10 cellular contexts compared by ENCODE assay signal in the genomic region with DNA sequence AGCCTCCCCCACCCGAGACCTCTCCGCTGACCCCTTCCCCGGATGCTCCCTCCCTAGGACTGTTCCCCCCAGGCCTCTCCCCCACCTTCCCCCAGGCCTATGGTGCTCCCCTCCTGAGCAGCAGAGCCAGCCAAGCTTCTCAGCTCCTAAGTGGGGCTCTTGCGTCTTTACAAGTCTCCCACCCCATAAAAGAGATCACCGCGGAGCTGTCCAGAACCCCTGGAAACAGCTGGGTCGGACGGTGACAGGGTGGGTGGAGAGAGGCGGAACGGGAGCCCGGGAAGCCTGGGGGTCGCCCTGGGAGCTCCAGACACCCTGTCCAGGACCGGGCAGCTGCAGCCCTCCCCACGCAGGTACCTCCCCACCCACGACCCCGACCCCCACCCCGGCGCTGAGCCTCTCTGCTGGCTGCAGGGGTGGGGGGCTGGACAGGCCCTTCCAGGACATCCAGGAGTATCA.
A peak's percentile ranks its signal among the peaks of the same experiment; 100 is the strongest.
DNase-seq lines count a peak whose midpoint lies in the region; ATAC-seq and TF ChIP-seq lines count a peak whose summit lies in the region.
"Had no signal": no experiment of that assay in that cellular context is flagged by ENCODE, and none has a peak within 500 bp of the region (broad histone marks: within the 10 kb centered on the region; RNA-seq: fewer than 3 reads in every experiment).

No MANE protein-coding gene starts in this region.

- H3K4me3 Mint-ChIP-seq in activated T-cell treated with anti-CD3 and anti-CD28 coated beads, Interleukin-2, amount 50 U/mL, for 4 hours = no peak overlapping the region
- no peak overlapping the region for H3K4me3 Mint-ChIP-seq in glutamatergic neuron (ENCODE audit: unreplicated experiment)

- no peak overlapping the region for H3K9ac ChIP-seq in mucosa of rectum (ENCODE audit: low read depth in 1 of 2, low read length in 2 of 2)

- in situ Hi-C loops in transverse colon (cut with MboI; ENCODE audit: low pct_ligation_motif_present in 1 of 4, low pct_unique_long_range_greater_than_20kb in 1 of 4, low sequenced_read_pairs in 3 of 4) = no loop called here

- no peaks in the 10 kb centered on the region for H3K27me3 Mint-ChIP-seq in activated T-cell treated with anti-CD3 and anti-CD28 coated beads, Interleukin-2, amount 50 U/mL, for 4 hours (ENCODE audit: low read depth)
- H3K27me3 Mint-ChIP-seq in glutamatergic neuron (ENCODE audit: unreplicated experiment) = peaks cover 2% of the 10 kb centered on the region

- no peak for ATAC-seq in activated T-cell treated with anti-CD3 and anti-CD28 coated beads, Interleukin-2, amount 50 U/mL, for 4 hours

- 30% methylated on average over 18 of the region's 18 CpGs; no CpG with 5 or more reads in 1 of the 2 donors for WGBS in transverse colon (ENCODE audit: low coverage in 1 of 2), 2 donors

- peaks cover 27% of the 10 kb centered on the region for H3K4me1 Mint-ChIP-seq in activated T-cell treated with anti-CD3 and anti-CD28 coated beads, Interleukin-2, amount 50 U/mL, for 4 hours (ENCODE audit: low read depth)
- peaks cover 2% of the 10 kb centered on the region for H3K4me1 Mint-ChIP-seq in glutamatergic neuron (ENCODE audit: low read depth, unreplicated experiment)

- DNase-seq in activated T-cell treated with anti-CD3 and anti-CD28 coated beads, Interleukin-2, amount 50 U/mL, for 1 hour = peak; percentile 16
- DNase-seq in activated T-cell treated with anti-CD3 and anti-CD28 coated beads, Interleukin-2, amount 50 U/mL, for 4 hours = no peak
- peak; percentile 65 for DNase-seq in ecto neural progenitor cell (ENCODE audit: low spot score)
- DNase-seq in transverse colon = no peak
- no peak for DNase-seq in glutamatergic neuron
- DNase-seq in HPDE6-E6E7 (ENCODE audit: extremely low spot score) = no peak
- DNase-seq in dedifferentiated amniotic fluid mesenchymal stem cell (ENCODE audit: extremely low spot score) = no peak
- DNase-seq: stimulated activated CD4-positive, alpha-beta T cell treated with anti-CD3 and anti-CD28 coated beads, Interleukin-2, amount 100 ng/mL, for 48 hours had no signal

- intact Hi-C loops in transverse colon (cut with DNase I; ENCODE audit: low total_unique reads) = loop anchor here (10.0 kb wide), 2 partner anchors 58 to 92 kb away; a partner anchor contains a TSS

- H3K27ac ChIP-seq in mucosa of rectum (ENCODE audit: low read depth in 2 of 2, low read length in 2 of 2) (peak overlapping the region; percentile 78 to 87), transverse colon (peak overlapping the region; percentile 88 to 96 (median 90))
- H3K27ac ChIP-seq: brain microvascular endothelial cell had no signal

- H3K4me1 ChIP-seq in mucosa of rectum (ENCODE audit: control insufficient read depth in 2 of 2, insufficient read depth in 2 of 2, low read length in 2 of 2) (peaks cover 0 to 8% of the 10 kb centered on the region in 2 donors), transverse colon (peaks cover 12 to 24% (median 20%) of the 10 kb centered on the region in 4 donors)

- H3K9me3 Mint-ChIP-seq in activated T-cell treated with anti-CD3 and anti-CD28 coated beads, Interleukin-2, amount 50 U/mL, for 4 hours = no peaks in the 10 kb centered on the region
- peaks cover 6% of the 10 kb centered on the region for H3K9me3 Mint-ChIP-seq in glutamatergic neuron (ENCODE audit: unreplicated experiment)

- no peaks in the 10 kb centered on the region for H3K36me3 Mint-ChIP-seq in activated T-cell treated with anti-CD3 and anti-CD28 coated beads, Interleukin-2, amount 50 U/mL, for 4 hours (ENCODE audit: insufficient read depth)
- no peaks in the 10 kb centered on the region for H3K36me3 Mint-ChIP-seq in glutamatergic neuron (ENCODE audit: unreplicated experiment)

- no peak for TF ChIP-seq POLR2A in transverse colon (IDR thresholded peaks at IDR 0.05)

- H3K27me3 ChIP-seq in mucosa of rectum (ENCODE audit: control insufficient read depth in 2 of 2, insufficient read depth in 2 of 2, low read length in 2 of 2) (no peaks in the 10 kb centered on the region), transverse colon (no peaks in the 10 kb centered on the region)
- H3K27me3 ChIP-seq: brain microvascular endothelial cell had no signal

- H3K36me3 ChIP-seq in mucosa of rectum (ENCODE audit: control insufficient read depth in 2 of 2, insufficient read depth in 2 of 2, low read length in 2 of 2) (no peaks in the 10 kb centered on the region), transverse colon (no peaks in the 10 kb centered on the region)
- H3K36me3 ChIP-seq: brain microvascular endothelial cell had no signal

- no peak for TF ChIP-seq EP300 in transverse colon (IDR thresholded peaks at IDR 0.05; ENCODE audit: low read depth)

- peak overlapping the region in 1 of 2 donors; percentile 41 for H3K4me3 ChIP-seq in mucosa of rectum (ENCODE audit: low read length in 2 of 2)
- peak overlapping the region in 3 of 4 donors; percentile 35 to 57 (median 38) for H3K4me3 ChIP-seq in transverse colon

- no peak overlapping the region for H3K27ac Mint-ChIP-seq in glutamatergic neuron (ENCODE audit: unreplicated experiment)

- no peak for TF ChIP-seq CTCF in transverse colon (IDR thresholded peaks at IDR 0.05)
- no peak for TF ChIP-seq CTCF in glutamatergic neuron (IDR thresholded peaks at IDR 0.05; ENCODE audit: partially characterized antibody, unreplicated experiment)

- no peaks in the 10 kb centered on the region for H3K9me3 ChIP-seq in mucosa of rectum (ENCODE audit: control insufficient read depth in 2 of 2, low read length in 2 of 2)
- no peaks in the 10 kb centered on the region for H3K9me3 ChIP-seq in transverse colon

Comparison
In these comparisons a context has a peak if more than half of its experiments do, and no peak if none do; other contexts are left out.
1. DNase-seq: peak in activated T-cell treated with anti-CD3 and anti-CD28 coated beads, Interleukin-2, amount 50 U/mL, for 1 hour (single experiment) and ecto neural progenitor cell (single experiment); none in activated T-cell treated with anti-CD3 and anti-CD28 coated beads, Interleukin-2, amount 50 U/mL, for 4 hours (single experiment), transverse colon (single experiment), glutamatergic neuron (single experiment), HPDE6-E6E7 (single experiment) and dedifferentiated amniotic fluid mesenchymal stem cell (single experiment).